1 cellular context compared by ENCODE assay signal in genomic region chr11:33997473-33998347, GRCh38.
TF ChIP-seq lines count a peak whose summit lies in the region.

No MANE protein-coding gene starts in this region.

TF ChIP-seq in K562, 482 proteins besides CTCF, POLR2A, EP300 and RAD21:
- TF ChIP-seq RBM34 (IDR thresholded peaks at IDR 0.05; ENCODE audit: borderline replicate concordance, insufficient read depth, low read length): no peak
- 0 out of 2 replicates have a peak, but pooled peaks have one; percentile 22 for TF ChIP-seq JUND (IDR thresholded peaks at IDR 0.05; ENCODE audit: borderline replicate concordance, low read depth, low read length)
- no peak for TF ChIP-seq JUND (tag; IDR thresholded peaks at IDR 0.05; ENCODE audit: borderline replicate concordance, low read depth, low read length)
- TF ChIP-seq ZC3H4 (CRISPR knock-in tag; IDR thresholded peaks at IDR 0.05; ENCODE audit: borderline replicate concordance): no peak
- no peak for TF ChIP-seq CXXC5 (CRISPR knock-in tag; IDR thresholded peaks at IDR 0.05)
- 0 out of 2 replicates have a peak, but pooled peaks have one; percentile 54 for TF ChIP-seq ADNP (tag; IDR thresholded peaks at IDR 0.05)
- TF ChIP-seq EGR1 (conservative IDR thresholded peaks at IDR 0.05): peak; percentile 22; the same call in 1 of the 2 replicates
- peak; percentile 44; the same call in 1 of the 2 replicates for TF ChIP-seq FOSL1 (tag; conservative IDR thresholded peaks at IDR 0.05)
- no peak for TF ChIP-seq SRSF1 (IDR thresholded peaks at IDR 0.05; ENCODE audit: low read depth, low read length)
- 0 out of 2 replicates have a peak, but pooled peaks have one; percentile 37 for TF ChIP-seq BCOR (IDR thresholded peaks at IDR 0.05)
- TF ChIP-seq ATF3 (IDR thresholded peaks at IDR 0.05): peak; percentile 61; the same call in 1 of the 2 replicates
- no peak for TF ChIP-seq ATF3 (CRISPR knock-in tag; conservative IDR thresholded peaks at IDR 0.05)
- peak; percentile 54 for TF ChIP-seq DPF2 (IDR thresholded peaks at IDR 0.05)
- TF ChIP-seq L3MBTL2 (IDR thresholded peaks at IDR 0.05): 0 out of 2 replicates have a peak, but pooled peaks have one; percentile 5
- TF ChIP-seq ZNF407 (IDR thresholded peaks at IDR 0.05; ENCODE audit: low read depth): no peak
- peak; percentile 27; the same call in 1 of the 2 replicates for TF ChIP-seq RFX1 (IDR thresholded peaks at IDR 0.05)
- TF ChIP-seq HDAC1 (IDR thresholded peaks at IDR 0.05): 0 out of 4 replicates have a peak, but pooled peaks of 1 of the 2 experiments have one; percentile 16
